Comparison of ENCODE assay signal across 37 cellular contexts in the genomic region with DNA sequence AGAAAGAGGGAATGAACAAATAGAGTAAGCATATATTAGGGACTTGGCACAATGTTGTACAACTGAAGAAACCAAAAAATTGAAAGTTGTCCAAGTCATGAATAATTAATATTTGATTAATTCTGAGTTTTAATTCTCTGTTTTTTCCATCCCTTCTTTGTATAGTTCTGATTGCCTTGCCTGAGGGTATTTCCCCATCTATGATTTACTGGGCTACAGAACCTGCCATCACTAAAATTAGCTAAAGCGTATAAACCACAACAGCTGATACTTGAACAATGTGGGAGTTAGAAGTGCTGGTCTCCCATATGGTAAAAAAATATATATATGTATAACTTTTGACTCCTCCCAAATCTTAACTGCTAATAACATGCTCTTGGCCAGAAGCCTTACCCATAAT.
"Had no signal": no experiment of that assay in that cellular context is flagged by ENCODE, and none has a peak within 500 bp of the region (broad histone marks: within the 10 kb centered on the region; RNA-seq: fewer than 3 reads in every experiment).

No MANE protein-coding gene starts in this region.

- H3K36me3 ChIP-seq: adrenal gland, ascending aorta, brain microvascular endothelial cell, breast epithelium, cardiac muscle cell, colonic mucosa had no signal

- DNase-seq: activated effector memory CD4-positive, alpha-beta T cell treated with anti-CD3 and anti-CD28 coated beads, Interleukin-2, amount 50 U/mL, for 16 hours; activated effector memory CD4-positive, alpha-beta T cell treated with Interleukin-2 at 50 U/mL for 16 hours; activated gamma-delta T cell; activated gamma-delta T cell treated with Interleukin-2 at 50 U/mL for 16 hours; activated naive CD4-positive, alpha-beta T cell; activated naive CD4-positive, alpha-beta T cell treated with anti-CD3 and anti-CD28 coated beads for 36 hours; activated naive CD4-positive, alpha-beta T cell treated with anti-CD3 and anti-CD28 coated beads, Interleukin-2, amount 10 ng/mL, durations not matched to agents 7 days and 5 days; activated naive CD4-positive, alpha-beta T cell treated with anti-CD3 and anti-CD28 coated beads, Interleukin-2, amount 50 U/mL, for 16 hours; activated naive CD4-positive, alpha-beta T cell treated with Interleukin-2 at 50 U/mL for 16 hours; activated naive CD8-positive, alpha-beta T cell treated with anti-CD3 and anti-CD28 coated beads for 36 hours; activated naive CD8-positive, alpha-beta T cell treated with anti-CD3 and anti-CD28 coated beads, Interleukin-2, amount 10 ng/mL, durations not matched to agents 7 days and 5 days; activated naive CD8-positive, alpha-beta T cell treated with anti-CD3 and anti-CD28 coated beads, Interleukin-2, amount 50 U/mL, for 24 hours; activated T-cell treated with anti-CD3 and anti-CD28 coated beads, Interleukin-2, amount 50 U/mL, for 4 hours; activated T-cell treated with anti-CD3 and anti-CD28 coated beads, Interleukin-2, amount 50 U/mL, for 48 hours; activated T-cell treated with anti-CD3 and anti-CD28 coated beads, Interleukin-2, amount 50 U/mL, for 72 hours; adrenal gland; amniotic stem cell; amygdala; anterior cingulate cortex; aorta; body of pancreas; brain microvascular endothelial cell; caudate nucleus; central memory CD4-positive, alpha-beta T cell; cerebellar nuclear complex; colonic mucosa had no signal

- H3K27ac ChIP-seq: adrenal gland, ascending aorta, body of pancreas, brain microvascular endothelial cell, breast epithelium, cardiac muscle cell, colonic mucosa had no signal

- H3K27me3 Mint-ChIP-seq: activated naive CD4-positive, alpha-beta T cell treated with anti-CD3 and anti-CD28 coated beads, Interleukin-2, amount 10 ng/mL, durations not matched to agents 7 days and 5 days; activated naive CD4-positive, alpha-beta T cell treated with anti-CD3 and anti-CD28 coated beads, Interleukin-2, amount 50 U/mL, for 24 hours; activated naive CD8-positive, alpha-beta T cell; activated naive CD8-positive, alpha-beta T cell treated with anti-CD3 and anti-CD28 coated beads for 36 hours; activated naive CD8-positive, alpha-beta T cell treated with anti-CD3 and anti-CD28 coated beads, Interleukin-2, amount 10 ng/mL, durations not matched to agents 7 days and 5 days; activated naive CD8-positive, alpha-beta T cell treated with anti-CD3 and anti-CD28 coated beads, Interleukin-2, amount 50 U/mL, for 24 hours; activated T-helper 17 cell treated with anti-CD3 and anti-CD28 coated beads, Interleukin-2, amount 50 U/mL, for 72 hours; central memory CD8-positive, alpha-beta T cell had no signal

- H3K4me1 Mint-ChIP-seq: activated naive CD4-positive, alpha-beta T cell treated with anti-CD3 and anti-CD28 coated beads, Interleukin-2, amount 10 ng/mL, durations not matched to agents 7 days and 5 days; activated naive CD4-positive, alpha-beta T cell treated with anti-CD3 and anti-CD28 coated beads, Interleukin-2, amount 50 U/mL, for 24 hours; activated naive CD8-positive, alpha-beta T cell treated with anti-CD3 and anti-CD28 coated beads for 36 hours; activated naive CD8-positive, alpha-beta T cell treated with anti-CD3 and anti-CD28 coated beads, Interleukin-2, amount 10 ng/mL, durations not matched to agents 7 days and 5 days; activated naive CD8-positive, alpha-beta T cell treated with anti-CD3 and anti-CD28 coated beads, Interleukin-2, amount 50 U/mL, for 24 hours; activated T-helper 17 cell treated with anti-CD3 and anti-CD28 coated beads, Interleukin-2, amount 50 U/mL, for 72 hours; brain; central memory CD8-positive, alpha-beta T cell had no signal

- H3K9me3 Mint-ChIP-seq: activated naive CD4-positive, alpha-beta T cell treated with anti-CD3 and anti-CD28 coated beads, Interleukin-2, amount 50 U/mL, for 24 hours; activated T-helper 17 cell treated with anti-CD3 and anti-CD28 coated beads, Interleukin-2, amount 50 U/mL, for 72 hours; brain had no signal

- H3K27ac Mint-ChIP-seq: activated naive CD4-positive, alpha-beta T cell treated with anti-CD3 and anti-CD28 coated beads for 36 hours; activated naive CD4-positive, alpha-beta T cell treated with anti-CD3 and anti-CD28 coated beads, Interleukin-2, amount 10 ng/mL, durations not matched to agents 7 days and 5 days; activated naive CD4-positive, alpha-beta T cell treated with anti-CD3 and anti-CD28 coated beads, Interleukin-2, amount 50 U/mL, for 24 hours; activated naive CD4-positive, alpha-beta T cell treated with anti-CD3 and anti-CD28 coated beads, Interleukin-2, amount 50 U/mL, for 72 hours; activated naive CD8-positive, alpha-beta T cell; activated naive CD8-positive, alpha-beta T cell treated with anti-CD3 and anti-CD28 coated beads for 36 hours; activated naive CD8-positive, alpha-beta T cell treated with anti-CD3 and anti-CD28 coated beads, Interleukin-2, amount 10 ng/mL, durations not matched to agents 7 days and 5 days; activated naive CD8-positive, alpha-beta T cell treated with anti-CD3 and anti-CD28 coated beads, Interleukin-2, amount 50 U/mL, for 24 hours; activated T-cell treated with anti-CD3 and anti-CD28 coated beads, Interleukin-2, amount 50 U/mL, for 72 hours; activated T-helper 1 cell treated with anti-CD3 and anti-CD28 coated beads, Interleukin-12 subunit alpha, Interleukin-12 subunit beta, Interleukin-2, Interleukin-4 antibody, amounts not matched to agents 30 ng/mL and 10 ng/mL and 1 ng/mL, durations not matched to agents 14 hours and 24 hours and 36 hours; activated T-helper 17 cell treated with anti-CD3 and anti-CD28 coated beads, Interleukin-2, amount 50 U/mL, for 72 hours; activated T-helper 2 cell treated with anti-CD3 and anti-CD28 coated beads, Interferon-gamma antibody, Interleukin-2, Interleukin-4, amounts not matched to agents 10 μg/mL and 5 μg/mL and 100 μg/mL, durations not matched to agents 14 hours and 24 hours and 36 hours; brain had no signal

- H3K4me3 Mint-ChIP-seq: activated naive CD4-positive, alpha-beta T cell treated with anti-CD3 and anti-CD28 coated beads for 36 hours; activated naive CD4-positive, alpha-beta T cell treated with anti-CD3 and anti-CD28 coated beads, Interleukin-2, amount 10 ng/mL, durations not matched to agents 7 days and 5 days; activated naive CD4-positive, alpha-beta T cell treated with anti-CD3 and anti-CD28 coated beads, Interleukin-2, amount 50 U/mL, for 24 hours; activated naive CD8-positive, alpha-beta T cell; activated naive CD8-positive, alpha-beta T cell treated with anti-CD3 and anti-CD28 coated beads for 36 hours; activated naive CD8-positive, alpha-beta T cell treated with anti-CD3 and anti-CD28 coated beads, Interleukin-2, amount 10 ng/mL, durations not matched to agents 7 days and 5 days; activated naive CD8-positive, alpha-beta T cell treated with anti-CD3 and anti-CD28 coated beads, Interleukin-2, amount 50 U/mL, for 24 hours; activated T-cell treated with anti-CD3 and anti-CD28 coated beads, Interleukin-2, amount 50 U/mL, for 4 hours; activated T-cell treated with anti-CD3 and anti-CD28 coated beads, Interleukin-2, amount 50 U/mL, for 72 hours; activated T-helper 1 cell treated with anti-CD3 and anti-CD28 coated beads, Interleukin-12 subunit alpha, Interleukin-12 subunit beta, Interleukin-2, Interleukin-4 antibody, amounts not matched to agents 30 ng/mL and 10 ng/mL and 1 ng/mL, durations not matched to agents 14 hours and 24 hours and 36 hours; activated T-helper 17 cell treated with anti-CD3 and anti-CD28 coated beads, Interleukin-2, amount 50 U/mL, for 72 hours; brain; central memory CD8-positive, alpha-beta T cell had no signal

- H3K27me3 ChIP-seq: adrenal gland, ascending aorta, body of pancreas, brain microvascular endothelial cell, breast epithelium, cardiac muscle cell, colonic mucosa had no signal

- H3K36me3 Mint-ChIP-seq: activated naive CD4-positive, alpha-beta T cell treated with anti-CD3 and anti-CD28 coated beads, Interleukin-2, amount 10 ng/mL, durations not matched to agents 7 days and 5 days; activated naive CD4-positive, alpha-beta T cell treated with anti-CD3 and anti-CD28 coated beads, Interleukin-2, amount 50 U/mL, for 24 hours; activated naive CD4-positive, alpha-beta T cell treated with anti-CD3 and anti-CD28 coated beads, Interleukin-2, amount 50 U/mL, for 72 hours; activated naive CD8-positive, alpha-beta T cell; activated naive CD8-positive, alpha-beta T cell treated with anti-CD3 and anti-CD28 coated beads for 36 hours; activated naive CD8-positive, alpha-beta T cell treated with anti-CD3 and anti-CD28 coated beads, Interleukin-2, amount 10 ng/mL, durations not matched to agents 7 days and 5 days; brain had no signal

- H3K9me3 ChIP-seq: adrenal gland, ascending aorta, body of pancreas, breast epithelium, colonic mucosa had no signal

- H3K4me3 ChIP-seq: adrenal gland, ascending aorta, body of pancreas, breast epithelium, cardiac muscle cell, colonic mucosa had no signal

- ATAC-seq: activated naive CD4-positive, alpha-beta T cell treated with anti-CD3 and anti-CD28 coated beads, Interleukin-2, amount 50 U/mL, for 72 hours; activated naive CD8-positive, alpha-beta T cell treated with anti-CD3 and anti-CD28 coated beads, Interleukin-2, amount 50 U/mL, for 24 hours; activated T-cell treated with anti-CD3 and anti-CD28 coated beads, Interleukin-2, amount 50 U/mL, for 4 hours; activated T-cell treated with anti-CD3 and anti-CD28 coated beads, Interleukin-2, amount 50 U/mL, for 72 hours; activated T-helper 17 cell treated with anti-CD3 and anti-CD28 coated beads, Interleukin-2, amount 50 U/mL, for 72 hours; body of pancreas had no signal

- H3K4me1 ChIP-seq: adrenal gland, ascending aorta, body of pancreas, breast epithelium, colonic mucosa had no signal
